ENCODE assay signal across 8 cellular contexts in genomic region chr2:196639180-196640030, GRCh38. TPM values are rescaled to one million over a fixed set of nuclear protein-coding genes. Genes with fewer than 3 reads are reported as not detected.
DNase-seq lines count a peak whose midpoint lies in the region; ATAC-seq and TF ChIP-seq lines count a peak whose summit lies in the region.

Gene CCDC150 (plus strand): TSS chr2:196639715. CDS start chr2:196639767, 52 bp downstream.

- peak within 1 kb of the TSS; percentile 94 for H3K4me3 ChIP-seq in Jurkat, Clone E6-1 (ENCODE audit: low read length)
- H3K4me3 ChIP-seq in PC-9 = peak within 1 kb of the TSS; percentile 91
- H3K4me3 ChIP-seq in muscle layer of colon (ENCODE audit: low read depth in 1 of 2, low read length in 2 of 2) = peak within 1 kb of the TSS; percentile 52 to 76

- peaks cover 17% of the 10 kb centered on the region for H3K4me1 Mint-ChIP-seq in activated T-cell treated with anti-CD3 and anti-CD28 coated beads, Interleukin-2, amount 50 U/mL, for 24 hours (ENCODE audit: low read depth)

- BruUV-seq in PC-9 (replicated peaks; lab: Mats Ljungman, UMichigan) = no TSS peak

- no peaks in the 10 kb centered on the region for H3K9me3 Mint-ChIP-seq in activated T-cell treated with anti-CD3 and anti-CD28 coated beads, Interleukin-2, amount 50 U/mL, for 24 hours

- H4K20me1 ChIP-seq in PC-9 (ENCODE audit: insufficient read depth) = no peaks in the 10 kb centered on the region

- POLR2A ChIA-PET in PC-9 (lab: Charles Lee; ENCODE audit: unreplicated experiment) = no interaction called here

- H3K36me3 Mint-ChIP-seq in activated T-cell treated with anti-CD3 and anti-CD28 coated beads, Interleukin-2, amount 50 U/mL, for 24 hours (ENCODE audit: low read depth) = peaks cover 3% of the 10 kb centered on the region

- H3K79me2 ChIP-seq in PC-9 (ENCODE audit: low read depth) = 0 out of 2 replicates have a peak, but pooled peaks cover 9% of the 10 kb centered on the region

- H3F3A ChIP-seq in PC-9 (ENCODE audit: insufficient read depth, low read depth) = no peaks in the 10 kb centered on the region

- H3K4me1 ChIP-seq in PC-9 (replicated peaks; ENCODE audit: insufficient read depth) (peaks cover 8% of the 10 kb centered on the region), muscle layer of colon (ENCODE audit: insufficient read depth, low read length) (no peaks in the 10 kb centered on the region)

- H2AFZ ChIP-seq in PC-9 = peak within 1 kb of the TSS; percentile 91

- H3K27me3 ChIP-seq in PC-9 (ENCODE audit: insufficient read depth, low read depth) = no peaks in the 10 kb centered on the region
- no peaks in the 10 kb centered on the region for H3K27me3 ChIP-seq in muscle layer of colon (ENCODE audit: control insufficient read depth in 1 of 2, insufficient read depth in 2 of 2, low read length in 2 of 2)

- intact Hi-C loops in PC-9 (cut with micrococcal nuclease; ENCODE audit: unreplicated experiment) = loop anchor here (2.0 kb wide), 1 partner anchor 47 kb away; the partner anchor contains the start of gene HECW2

- TF ChIP-seq CTCF in PC-9 (conservative IDR thresholded peaks at IDR 0.05) = no peak; the same call in 1 of the 2 replicates

- H3K9ac ChIP-seq in muscle layer of colon (ENCODE audit: low read length) = no peak within 1 kb of the TSS

- H3K36me3 ChIP-seq in PC-9 (ENCODE audit: low read depth) = no peaks in the 10 kb centered on the region
- H3K36me3 ChIP-seq in muscle layer of colon (ENCODE audit: insufficient read depth, low read length) = no peaks in the 10 kb centered on the region

- DNase-seq in DMS79 (lab: John Stamatoyannopoulos, UW) (peak; percentile 91), PC-9 (peak; percentile 81 to 90)
- peak; percentile 90 for DNase-seq in Jurkat, Clone E6-1 (ENCODE audit: low read depth, low spot score)
- DNase-seq in activated T-cell treated with anti-CD3 and anti-CD28 coated beads, Interleukin-2, amount 50 U/mL, for 24 hours = peak; percentile 95
- DNase-seq in stimulated activated CD8-positive, alpha-beta memory T cell treated with anti-CD3 and anti-CD28 coated beads, Interleukin-7, amount 100 ng/mL, for 1 hour (ENCODE audit: low read depth in 2 of 2) = peak; percentile 82 to 87

- CTCF ChIA-PET in PC-9 (lab: Charles Lee) = interaction anchor here (0.5 to 0.6 kb wide), 2 partner anchors 54 to 341 kb away, joined by 3 to 5 read pairs; no protein-coding TSS in a partner anchor

- no peaks in the 10 kb centered on the region for H3K9me2 ChIP-seq in PC-9 (ENCODE audit: insufficient read depth)

- H3K4me3 Mint-ChIP-seq in activated T-cell treated with anti-CD3 and anti-CD28 coated beads, Interleukin-2, amount 50 U/mL, for 24 hours = peak within 1 kb of the TSS; percentile 92

- peak within 1 kb of the TSS; percentile 81 for H3K4me2 ChIP-seq in PC-9

- peak within 1 kb of the TSS; percentile 87 for H3K27ac Mint-ChIP-seq in activated T-cell treated with anti-CD3 and anti-CD28 coated beads, Interleukin-2, amount 50 U/mL, for 24 hours

- ATAC-seq in GM21717 (IDR thresholded peaks at IDR 0.05; ENCODE audit: unreplicated experiment) = peak; percentile 100
- peak; percentile 100 for ATAC-seq in esophagus mucosa

- no peaks in the 10 kb centered on the region for H3K27me3 Mint-ChIP-seq in activated T-cell treated with anti-CD3 and anti-CD28 coated beads, Interleukin-2, amount 50 U/mL, for 24 hours

- H3K9me3 ChIP-seq in PC-9 (ENCODE audit: insufficient read depth, low read depth) = no peaks in the 10 kb centered on the region
- H3K9me3 ChIP-seq in muscle layer of colon (ENCODE audit: low read length) = no peaks in the 10 kb centered on the region

- no peak within 1 kb of the TSS for H3K27ac ChIP-seq in PC-9
- no peak within 1 kb of the TSS for H3K27ac ChIP-seq in muscle layer of colon (ENCODE audit: low read depth, low read length)

RNA-seq across cellular contexts. Expression of gene CCDC150, which starts in this region (rescaled TPM):
- polyA plus RNA-seq in Jurkat, Clone E6-1 (2012; ENCODE audit: insufficient read depth, insufficient read length) = 16.3 TPM
- 9.8 and 17.8 TPM in 2 replicates for total RNA-seq in PC-9 (2021)
- total RNA-seq in esophagus mucosa = 3.3 TPM
